9 cellular contexts compared by ENCODE assay signal in the genomic region with DNA sequence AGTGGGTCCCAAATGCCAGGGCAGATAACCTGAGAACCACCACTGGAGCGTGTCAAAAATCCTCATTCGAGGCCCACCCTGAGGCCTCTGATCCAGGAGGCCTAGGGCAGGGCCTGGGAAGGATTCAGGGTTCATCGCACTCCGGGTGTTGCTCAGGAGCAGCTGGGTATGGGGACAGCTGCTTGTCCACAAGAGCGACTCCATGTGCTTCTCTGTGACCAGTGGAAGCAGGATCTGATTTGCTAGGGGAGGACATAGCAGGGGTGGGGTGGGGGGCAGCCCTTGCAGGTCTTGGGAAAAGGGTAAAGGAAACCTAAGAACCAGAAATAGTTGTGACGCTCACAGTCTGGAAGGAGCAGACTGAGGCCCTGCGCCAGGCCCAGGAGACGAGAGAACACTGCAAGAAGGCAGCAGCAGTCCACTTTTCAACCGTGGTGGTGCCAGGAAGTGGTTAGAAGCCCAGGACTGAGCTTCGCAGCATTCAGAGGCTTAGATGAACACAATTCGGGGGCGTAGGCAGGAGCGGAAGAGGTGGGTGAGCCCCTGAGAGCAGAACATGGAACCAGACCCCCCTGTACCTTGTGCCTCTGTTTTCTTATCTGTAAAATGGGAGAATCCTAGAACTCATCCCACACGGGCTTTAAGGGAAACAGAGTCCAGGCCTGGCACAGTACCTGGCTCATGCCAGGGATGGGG. TPM values are rescaled to one million over a fixed set of nuclear protein-coding genes. Genes with fewer than 3 reads are reported as not detected.
DNase-seq lines count a peak whose midpoint lies in the region; ATAC-seq and TF ChIP-seq lines count a peak whose summit lies in the region.
"Had no signal": no experiment of that assay in that cellular context is flagged by ENCODE, and none has a peak within 500 bp of the region (broad histone marks: within the 10 kb centered on the region; RNA-seq: fewer than 3 reads in every experiment).

No MANE protein-coding gene starts in this region.

- H3K9me3 ChIP-seq in CD8-positive, alpha-beta T cell (ENCODE audit: low read length), result no peaks in the 10 kb centered on the region
- no peaks in the 10 kb centered on the region for H3K9me3 ChIP-seq in osteoblast (ENCODE audit: low read depth, low read length)

- no peak overlapping the region for H3K4me2 ChIP-seq in osteoblast (ENCODE audit: insufficient read depth, low read length)

- peak overlapping the region; percentile 38 for H3K27ac ChIP-seq in CD8-positive, alpha-beta T cell (ENCODE audit: low read depth, low read length)
- H3K27ac ChIP-seq in RWPE1 (peak overlapping the region; percentile 47), osteoblast (ENCODE audit: low read depth, low read length) (no peak overlapping the region)

- H3K27me3 Mint-ChIP-seq in CD8-positive, alpha-beta T cell (ENCODE audit: low read depth), result no peaks in the 10 kb centered on the region
- no peaks in the 10 kb centered on the region for H3K27me3 Mint-ChIP-seq in activated naive CD8-positive, alpha-beta T cell treated with anti-CD3 and anti-CD28 coated beads, Interleukin-2, amount 10 ng/mL, durations not matched to agents 7 days and 5 days

- H3K36me3 Mint-ChIP-seq in CD8-positive, alpha-beta T cell, result no peaks in the 10 kb centered on the region
- H3K36me3 Mint-ChIP-seq in activated naive CD8-positive, alpha-beta T cell treated with anti-CD3 and anti-CD28 coated beads, Interleukin-2, amount 10 ng/mL, durations not matched to agents 7 days and 5 days, result peaks cover 21% of the 10 kb centered on the region

- peaks cover 75% of the 10 kb centered on the region for H3K4me1 ChIP-seq in CD8-positive, alpha-beta T cell (ENCODE audit: insufficient read depth, low read length)
- peaks cover 16% of the 10 kb centered on the region for H3K4me1 ChIP-seq in osteoblast (ENCODE audit: insufficient read depth, low read length)

- peak in 6 of 7 experiments; percentile 8 to 77 (median 44) for DNase-seq in CD8-positive, alpha-beta T cell
- DNase-seq in RWPE1 (ENCODE audit: low spot score) (no peak), osteoblast (ENCODE audit: insufficient read length, low spot score, missing footprints) (peak; percentile 29), GM10266 (ENCODE audit: extremely low spot score) (no peak), hippocampal formation (lab: John Stamatoyannopoulos, UW) (no peak), islet precursor cell (no peak), NCI-H226 (no peak)
- DNase-seq in activated naive CD8-positive, alpha-beta T cell treated with anti-CD3 and anti-CD28 coated beads, Interleukin-2, amount 10 ng/mL, durations not matched to agents 7 days and 5 days, result peak; percentile 63
- DNase-seq: NCI-H1105 had no signal

- peaks cover 4% of the 10 kb centered on the region for H3K79me2 ChIP-seq in osteoblast (ENCODE audit: insufficient read depth, low read length)

- H3K9me3 Mint-ChIP-seq in CD8-positive, alpha-beta T cell, result no peaks in the 10 kb centered on the region
- H3K9me3 Mint-ChIP-seq in activated naive CD8-positive, alpha-beta T cell treated with anti-CD3 and anti-CD28 coated beads, Interleukin-2, amount 10 ng/mL, durations not matched to agents 7 days and 5 days, result no peaks in the 10 kb centered on the region

- H3K4me1 Mint-ChIP-seq in CD8-positive, alpha-beta T cell (ENCODE audit: low read depth), result peaks cover 77% of the 10 kb centered on the region
- peaks cover 68% of the 10 kb centered on the region for H3K4me1 Mint-ChIP-seq in activated naive CD8-positive, alpha-beta T cell treated with anti-CD3 and anti-CD28 coated beads, Interleukin-2, amount 10 ng/mL, durations not matched to agents 7 days and 5 days

- H3K4me3 ChIP-seq in CD8-positive, alpha-beta T cell (ENCODE audit: low read depth, low read length), result no peak overlapping the region
- H3K4me3 ChIP-seq in osteoblast (ENCODE audit: insufficient read depth, low read length), result no peak overlapping the region

- CTCF ChIA-PET in CD8-positive, alpha-beta T cell (lab: Charles Lee), result interaction anchor here (0.6 to 3.5 kb wide), 6 partner anchors 10 to 141 kb away, joined by 3 to 10 read pairs (median 4); no protein-coding TSS in a partner anchor
- CTCF ChIA-PET in RWPE1 (lab: Yijun Ruan, JAX), result no interaction called here

- no peaks in the 10 kb centered on the region for H3K36me3 ChIP-seq in CD8-positive, alpha-beta T cell (ENCODE audit: insufficient read depth, low read length)
- no peaks in the 10 kb centered on the region for H3K36me3 ChIP-seq in osteoblast (ENCODE audit: insufficient read depth, low read length)

- POLR2A ChIA-PET in CD8-positive, alpha-beta T cell (lab: Charles Lee), result interaction anchor here (1.0 to 1.3 kb wide), 3 partner anchors 9 to 33 kb away, joined by 3 to 6 read pairs (median 4); no protein-coding TSS in a partner anchor
- POLR2A ChIA-PET in RWPE1 (lab: Yijun Ruan, JAX; ENCODE audit: low non-redundant PET), result no interaction called here
- POLR2A ChIA-PET in activated naive CD8-positive, alpha-beta T cell treated with anti-CD3 and anti-CD28 coated beads, Interleukin-2, amount 10 ng/mL, durations not matched to agents 7 days and 5 days (lab: Charles Lee), result interaction anchor here (0.9 to 1.5 kb wide), 6 partner anchors 10 to 33 kb away, joined by 3 to 15 read pairs (median 4); a partner anchor contains a TSS

- peak overlapping the region; percentile 75 for H3K27ac Mint-ChIP-seq in CD8-positive, alpha-beta T cell
- peak overlapping the region; percentile 94 for H3K27ac Mint-ChIP-seq in activated naive CD8-positive, alpha-beta T cell treated with anti-CD3 and anti-CD28 coated beads, Interleukin-2, amount 10 ng/mL, durations not matched to agents 7 days and 5 days

- intact Hi-C loops in CD8-positive, alpha-beta T cell (cut with DNase I, micrococcal nuclease), result loop anchor here in 1 of 2 experiments (2.0 kb wide), 1 partner anchor 15 kb away; no protein-coding TSS in a partner anchor

- no peak for TF ChIP-seq CTCF in CD8-positive, alpha-beta T cell (IDR thresholded peaks at IDR 0.05)
- TF ChIP-seq CTCF in RWPE1 (conservative IDR thresholded peaks at IDR 0.05; ENCODE audit: low read depth), result no peak
- TF ChIP-seq CTCF in osteoblast (IDR thresholded peaks at IDR 0.05; ENCODE audit: extremely low read depth, low read depth, low read length), result no peak
- no peak for TF ChIP-seq CTCF in GM10266 (IDR thresholded peaks at IDR 0.05; ENCODE audit: control insufficient read depth, insufficient read depth, low read depth, missing control alignments)

- peak; percentile 81 for ATAC-seq in CD8-positive, alpha-beta T cell
- peak; percentile 84 for ATAC-seq in activated naive CD8-positive, alpha-beta T cell treated with anti-CD3 and anti-CD28 coated beads, Interleukin-2, amount 10 ng/mL, durations not matched to agents 7 days and 5 days (ENCODE audit: low read depth)

- no peak overlapping the region for H2AFZ ChIP-seq in osteoblast (ENCODE audit: low read length)

- peak overlapping the region; percentile 40 for H3K4me3 Mint-ChIP-seq in CD8-positive, alpha-beta T cell
- peak overlapping the region; percentile 72 for H3K4me3 Mint-ChIP-seq in activated naive CD8-positive, alpha-beta T cell treated with anti-CD3 and anti-CD28 coated beads, Interleukin-2, amount 10 ng/mL, durations not matched to agents 7 days and 5 days

- H3K27me3 ChIP-seq in CD8-positive, alpha-beta T cell (ENCODE audit: insufficient read depth, low read length), result no peaks in the 10 kb centered on the region
- no peaks in the 10 kb centered on the region for H3K27me3 ChIP-seq in osteoblast (ENCODE audit: insufficient read depth, low read length)

- H4K20me1 ChIP-seq in osteoblast (ENCODE audit: insufficient read depth, low read length), result peaks cover 33% of the 10 kb centered on the region

RNA-seq across cellular contexts. Expression of a gene that starts 33.7 kb away (rescaled TPM):
- total RNA-seq in CD8-positive, alpha-beta T cell, result 10 to 100 TPM; 24.9 to 27.9 TPM
- 10 to 100 TPM; 89.5 to 94.1 TPM for total RNA-seq in activated naive CD8-positive, alpha-beta T cell treated with anti-CD3 and anti-CD28 coated beads, Interleukin-2, amount 10 ng/mL, durations not matched to agents 7 days and 5 days
- 25.0 and 25.3 TPM in 2 replicates for total RNA-seq in osteoblast

Comparison
In these comparisons a context has a peak if more than half of its experiments do, and no peak if none do; other contexts are left out.
1. DNase-seq: peak in CD8-positive, alpha-beta T cell (6 of 7), activated naive CD8-positive, alpha-beta T cell treated with anti-CD3 and anti-CD28 coated beads, Interleukin-2, amount 10 ng/mL, durations not matched to agents 7 days and 5 days (single experiment) and osteoblast (single experiment); none in RWPE1 (single experiment), GM10266 (single experiment), hippocampal formation (0 of 2), islet precursor cell (single experiment) and NCI-H226 (single experiment).